ENCODE assay signal across 19 cellular contexts in the genomic region with DNA sequence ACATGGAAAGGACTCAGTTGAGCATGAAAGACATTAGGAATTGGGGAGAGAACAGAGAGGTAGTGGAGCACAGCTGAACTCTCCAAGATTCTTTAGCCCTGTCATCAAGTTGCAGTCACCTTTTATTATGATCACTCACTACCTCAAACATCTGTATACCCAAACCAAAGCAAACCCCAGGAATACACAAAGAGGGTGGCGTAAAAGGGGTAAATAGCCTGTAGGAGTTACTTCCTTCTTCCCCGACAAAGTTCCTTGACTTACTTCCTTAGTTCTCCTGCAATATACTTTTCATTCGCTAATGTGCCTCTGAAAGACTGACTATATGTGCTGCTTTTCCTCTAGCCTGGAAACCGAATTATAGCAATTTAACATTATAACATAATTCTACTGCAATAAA.
DNase-seq lines count a peak whose midpoint lies in the region; ATAC-seq and TF ChIP-seq lines count a peak whose summit lies in the region.
"Had no signal": no experiment of that assay in that cellular context is flagged by ENCODE, and none has a peak within 500 bp of the region (broad histone marks: within the 10 kb centered on the region; RNA-seq: fewer than 3 reads in every experiment).

No MANE protein-coding gene starts in this region.

- ATAC-seq in upper lobe of right lung: peak; percentile 7
- ATAC-seq: activated CD4-positive, alpha-beta T cell treated with anti-CD3 and anti-CD28 coated beads for 36 hours; HCT116; naive thymus-derived CD4-positive, alpha-beta T cell; stimulated activated naive B cell treated with anti-CD40 and anti-IgM and Interleukin-4, amounts not matched to agents 10 μg/mL and 1 μg/mL and 100 μg/mL, for 72 hours had no signal

- TF ChIP-seq CTCF in Peyer's patch (IDR thresholded peaks at IDR 0.05): no peak
- TF ChIP-seq CTCF in breast epithelium (IDR thresholded peaks at IDR 0.05): no peak
- no peak for TF ChIP-seq CTCF in upper lobe of right lung (IDR thresholded peaks at IDR 0.05)

- H3K27me3 ChIP-seq in Peyer's patch (no peaks in the 10 kb centered on the region), breast epithelium (no peaks in the 10 kb centered on the region), mucosa of rectum (ENCODE audit: control insufficient read depth in 2 of 2, insufficient read depth in 2 of 2, low read length in 2 of 2) (no peaks in the 10 kb centered on the region), upper lobe of right lung (no peaks in the 10 kb centered on the region)

- no peak for TF ChIP-seq POLR2A in Peyer's patch (IDR thresholded peaks at IDR 0.05)
- no peak for TF ChIP-seq POLR2A in breast epithelium (IDR thresholded peaks at IDR 0.05)

- H3K9me3 ChIP-seq in Peyer's patch: no peaks in the 10 kb centered on the region
- no peaks in the 10 kb centered on the region for H3K9me3 ChIP-seq in breast epithelium
- no peaks in the 10 kb centered on the region for H3K9me3 ChIP-seq in mucosa of rectum (ENCODE audit: control insufficient read depth in 2 of 2, low read length in 2 of 2)
- H3K9me3 ChIP-seq in upper lobe of right lung: no peaks in the 10 kb centered on the region
- H3K9me3 ChIP-seq: SK-N-SH had no signal

- peak overlapping the region in 1 of 2 donors; percentile 32 for H3K9ac ChIP-seq in mucosa of rectum (ENCODE audit: low read depth in 1 of 2, low read length in 2 of 2)
- H3K9ac ChIP-seq: KMS-11, SK-N-SH had no signal

- no peaks in the 10 kb centered on the region for H3K36me3 ChIP-seq in Peyer's patch
- H3K36me3 ChIP-seq in breast epithelium: no peaks in the 10 kb centered on the region
- H3K36me3 ChIP-seq in mucosa of rectum (ENCODE audit: control insufficient read depth in 2 of 2, insufficient read depth in 2 of 2, low read length in 2 of 2): no peaks in the 10 kb centered on the region
- H3K36me3 ChIP-seq in upper lobe of right lung: no peaks in the 10 kb centered on the region

- H3K4me1 ChIP-seq in Peyer's patch (peaks cover 0 to 29% (median 11%) of the 10 kb centered on the region in 4 donors), breast epithelium (peaks cover 6 to 11% of the 10 kb centered on the region in 2 donors), mucosa of rectum (ENCODE audit: control insufficient read depth in 2 of 2, insufficient read depth in 2 of 2, low read length in 2 of 2) (peaks cover 21 to 37% of the 10 kb centered on the region in 2 donors), upper lobe of right lung (peaks cover 27% of the 10 kb centered on the region)

- intact Hi-C loops in breast epithelium (cut with DNase I; ENCODE audit: low total_unique reads): no loop called here
- intact Hi-C loops in upper lobe of right lung (cut with DNase I): no loop called here

- DNase-seq in Peyer's patch (no peak), breast epithelium (ENCODE audit: low spot score in 2 of 2) (no peak), upper lobe of right lung (no peak), SHP77 (lab: John Stamatoyannopoulos, UW) (no peak), NCI-H226 (no peak), activated T-cell treated with anti-CD3 and anti-CD28 coated beads for 4 hours (no peak)
- DNase-seq: activated CD4-positive, alpha-beta T cell treated with anti-CD3 and anti-CD28 coated beads for 36 hours; activated effector memory CD4-positive, alpha-beta T cell treated with Interleukin-2 at 50 U/mL for 16 hours; effector CD8-positive, alpha-beta T cell; naive thymus-derived CD4-positive, alpha-beta T cell; NCI-H1105; NCI-H69; SK-N-SH; stimulated activated CD4-positive, alpha-beta T cell treated with anti-CD3 and anti-CD28 coated beads, Interleukin-15, amount 100 ng/mL, for 24 hours; stimulated activated naive B cell treated with anti-CD40 and anti-IgM and Interleukin-4, amounts not matched to agents 10 μg/mL and 1 μg/mL and 100 μg/mL, for 72 hours; T1000 had no signal

- H3K27ac ChIP-seq in Peyer's patch (peak overlapping the region in 3 of 4 donors; percentile 69 to 92 (median 76)), breast epithelium (peak overlapping the region; percentile 82 to 89), mucosa of rectum (ENCODE audit: low read depth in 2 of 2, low read length in 2 of 2) (peak overlapping the region; percentile 81 to 95), upper lobe of right lung (peak overlapping the region; percentile 78)
- H3K27ac ChIP-seq: KMS-11 had no signal

- H3K4me3 ChIP-seq in Peyer's patch (no peak overlapping the region), breast epithelium (no peak overlapping the region), mucosa of rectum (ENCODE audit: low read length in 2 of 2) (peak overlapping the region; percentile 20 to 48), upper lobe of right lung (no peak overlapping the region)

Comparison
In these comparisons a context has a peak if more than half of its experiments do, and no peak if none do; other contexts are left out.
1. H3K4me3 ChIP-seq: peak in mucosa of rectum (2 of 2); none in Peyer's patch (0 of 4), breast epithelium (0 of 3) and upper lobe of right lung (single experiment).
2. Peak in every context shown above with its lines, with median percentiles within 50 percentile points of each other: H3K27ac ChIP-seq.